8 cellular contexts compared by ENCODE assay signal in genomic region chr5:176610430-176610763, GRCh38. TPM values are rescaled to one million over a fixed set of nuclear protein-coding genes. Genes with fewer than 3 reads are reported as not detected.
DNase-seq lines count a peak whose midpoint lies in the region; ATAC-seq and TF ChIP-seq lines count a peak whose summit lies in the region.

No MANE protein-coding gene starts in this region.

- H3K4me1 ChIP-seq in urinary bladder (ENCODE audit: insufficient read depth) (peaks cover 3% of the 10 kb centered on the region), body of pancreas (no peaks in the 10 kb centered on the region)

- peaks cover 11% of the 10 kb centered on the region for H3K4me1 Mint-ChIP-seq in activated CD8-positive, alpha-beta T cell treated with anti-CD3 and anti-CD28 coated beads for 36 hours (ENCODE audit: low read depth)

- TF ChIP-seq CTCF in GM12864 (IDR thresholded peaks at IDR 0.05; ENCODE audit: low read depth, low read length, missing control alignments) (no peak), kidney epithelial cell (IDR thresholded peaks at IDR 0.05; ENCODE audit: insufficient read depth, low read length, poor library complexity, severe bottlenecking) (no peak), body of pancreas (IDR thresholded peaks at IDR 0.05) (no peak)
- TF ChIP-seq CTCF in activated CD8-positive, alpha-beta T cell treated with anti-CD3 and anti-CD28 coated beads for 36 hours (IDR thresholded peaks at IDR 0.05): no peak

- H3K27me3 Mint-ChIP-seq in activated CD8-positive, alpha-beta T cell treated with anti-CD3 and anti-CD28 coated beads for 36 hours: peaks cover 26% of the 10 kb centered on the region

- no peaks in the 10 kb centered on the region for H3K36me3 ChIP-seq in kidney epithelial cell (ENCODE audit: control insufficient read depth, insufficient read depth, low read length)
- H3K36me3 ChIP-seq in urinary bladder (ENCODE audit: insufficient read depth): no peaks in the 10 kb centered on the region
- H3K36me3 ChIP-seq in body of pancreas (replicated peaks in 1 of 2; ENCODE audit: insufficient read depth in 1 of 2, low read depth in 2 of 2): no peaks in the 10 kb centered on the region

- no peaks in the 10 kb centered on the region for H3K9me3 Mint-ChIP-seq in activated CD8-positive, alpha-beta T cell treated with anti-CD3 and anti-CD28 coated beads for 36 hours

- no peaks in the 10 kb centered on the region for H3K27me3 ChIP-seq in kidney epithelial cell (ENCODE audit: control insufficient read depth, insufficient read depth, low read length)
- H3K27me3 ChIP-seq in body of pancreas: no peaks in the 10 kb centered on the region

- no peak overlapping the region for H3K27ac ChIP-seq in urinary bladder (ENCODE audit: low read depth)
- no peak overlapping the region for H3K27ac ChIP-seq in body of pancreas

- DNase-seq in GM12864 (ENCODE audit: low read depth): no peak
- DNase-seq in activated CD8-positive, alpha-beta T cell treated with anti-CD3 and anti-CD28 coated beads for 36 hours: no peak
- no peak for DNase-seq in kidney epithelial cell (ENCODE audit: low read depth)
- no peak for DNase-seq in body of pancreas
- no peak for DNase-seq in iPS-NIHi11 (ENCODE audit: low spot score)
- no peak for DNase-seq in head of caudate nucleus

- intact Hi-C loops in activated CD8-positive, alpha-beta T cell treated with anti-CD3 and anti-CD28 coated beads for 36 hours (cut with micrococcal nuclease): no loop called here
- intact Hi-C loops in body of pancreas (cut with DNase I) (no loop called here), head of caudate nucleus (cut with DNase I) (no loop called here)

- TF ChIP-seq POLR2A in body of pancreas (IDR thresholded peaks at IDR 0.05): no peak

- POLR2A ChIA-PET in activated CD8-positive, alpha-beta T cell treated with anti-CD3 and anti-CD28 coated beads for 36 hours (lab: Charles Lee): no interaction called here

- H3K4me3 ChIP-seq in GM12864 (ENCODE audit: low read depth, low read length) (peak overlapping the region; percentile 71), kidney epithelial cell (ENCODE audit: low read depth, low read length) (peak overlapping the region; percentile 58), urinary bladder (ENCODE audit: low read depth, low read length) (peak overlapping the region; percentile 67), body of pancreas (peak overlapping the region in 1 of 2 donors; percentile 48)

- no peaks in the 10 kb centered on the region for H3K9me3 ChIP-seq in body of pancreas

- no peaks in the 10 kb centered on the region for H3K36me3 Mint-ChIP-seq in activated CD8-positive, alpha-beta T cell treated with anti-CD3 and anti-CD28 coated beads for 36 hours (ENCODE audit: low read depth)

- H3K4me3 Mint-ChIP-seq in activated CD8-positive, alpha-beta T cell treated with anti-CD3 and anti-CD28 coated beads for 36 hours: peak overlapping the region; percentile 55

- ATAC-seq in HG02678 (IDR thresholded peaks at IDR 0.05; ENCODE audit: unreplicated experiment): peak; percentile 11
- no peak for ATAC-seq in activated CD8-positive, alpha-beta T cell treated with anti-CD3 and anti-CD28 coated beads for 36 hours
- ATAC-seq in body of pancreas: no peak

- H3K27ac Mint-ChIP-seq in activated CD8-positive, alpha-beta T cell treated with anti-CD3 and anti-CD28 coated beads for 36 hours: no peak overlapping the region

- CTCF ChIA-PET in activated CD8-positive, alpha-beta T cell treated with anti-CD3 and anti-CD28 coated beads for 36 hours (lab: Charles Lee): interaction anchor here (2.4 kb wide), 1 partner anchor 14 kb away, joined by 6 read pairs; no protein-coding TSS in a partner anchor

- 2% methylated on average over 31 of the region's 31 CpGs for WGBS in urinary bladder
- 0 to 1% methylated on average over 3 to 31 of the region's 31 CpGs for WGBS in body of pancreas, 2 donors

RNA-seq across cellular contexts. Expression of gene GPRIN1, which starts 0.4 kb away (rescaled TPM):
- 1 to 10 TPM; 1.6 to 2.0 TPM for total RNA-seq in activated CD8-positive, alpha-beta T cell treated with anti-CD3 and anti-CD28 coated beads for 36 hours
- 17.3 and 19.9 TPM in 2 replicates for total RNA-seq in kidney epithelial cell
- 1.3 TPM for total RNA-seq in urinary bladder
- 0.42 TPM for polyA plus RNA-seq in urinary bladder
- total RNA-seq in body of pancreas: 1 to 10 TPM in 1 of 2 donors, under 1 TPM in 1; 0.26 to 1.3 TPM

RNA-seq across cellular contexts. Expression of gene SNCB, which starts 19.9 kb away (rescaled TPM):
- total RNA-seq in activated CD8-positive, alpha-beta T cell treated with anti-CD3 and anti-CD28 coated beads for 36 hours: under 1 TPM; 0.69 to 0.79 TPM
- not detected in 2 replicates for total RNA-seq in kidney epithelial cell
- not detected for total RNA-seq in urinary bladder
- 0.08 TPM for polyA plus RNA-seq in urinary bladder
- not detected for total RNA-seq in body of pancreas

RNA-seq across cellular contexts. Expression of gene EIF4E1B, which starts 20.1 kb away (rescaled TPM):
- not detected for total RNA-seq in activated CD8-positive, alpha-beta T cell treated with anti-CD3 and anti-CD28 coated beads for 36 hours
- total RNA-seq in kidney epithelial cell (not detected in 2 replicates), urinary bladder (not detected), body of pancreas (10 to 100 TPM in 1 of 2 donors, under 1 TPM in 1; 0.26 to 11.5 TPM)
- polyA plus RNA-seq in urinary bladder: not detected

RNA-seq across cellular contexts. Expression of gene TSPAN17, which starts 36.9 kb away (rescaled TPM):
- total RNA-seq in activated CD8-positive, alpha-beta T cell treated with anti-CD3 and anti-CD28 coated beads for 36 hours: 10 to 100 TPM; 24.6 to 26.3 TPM
- total RNA-seq in kidney epithelial cell (53.9 and 65.4 TPM in 2 replicates), urinary bladder (19.3 TPM), body of pancreas (10 to 100 TPM; 24.1 to 37.6 TPM)
- polyA plus RNA-seq in urinary bladder: 26.3 TPM
